In the genomic region with DNA sequence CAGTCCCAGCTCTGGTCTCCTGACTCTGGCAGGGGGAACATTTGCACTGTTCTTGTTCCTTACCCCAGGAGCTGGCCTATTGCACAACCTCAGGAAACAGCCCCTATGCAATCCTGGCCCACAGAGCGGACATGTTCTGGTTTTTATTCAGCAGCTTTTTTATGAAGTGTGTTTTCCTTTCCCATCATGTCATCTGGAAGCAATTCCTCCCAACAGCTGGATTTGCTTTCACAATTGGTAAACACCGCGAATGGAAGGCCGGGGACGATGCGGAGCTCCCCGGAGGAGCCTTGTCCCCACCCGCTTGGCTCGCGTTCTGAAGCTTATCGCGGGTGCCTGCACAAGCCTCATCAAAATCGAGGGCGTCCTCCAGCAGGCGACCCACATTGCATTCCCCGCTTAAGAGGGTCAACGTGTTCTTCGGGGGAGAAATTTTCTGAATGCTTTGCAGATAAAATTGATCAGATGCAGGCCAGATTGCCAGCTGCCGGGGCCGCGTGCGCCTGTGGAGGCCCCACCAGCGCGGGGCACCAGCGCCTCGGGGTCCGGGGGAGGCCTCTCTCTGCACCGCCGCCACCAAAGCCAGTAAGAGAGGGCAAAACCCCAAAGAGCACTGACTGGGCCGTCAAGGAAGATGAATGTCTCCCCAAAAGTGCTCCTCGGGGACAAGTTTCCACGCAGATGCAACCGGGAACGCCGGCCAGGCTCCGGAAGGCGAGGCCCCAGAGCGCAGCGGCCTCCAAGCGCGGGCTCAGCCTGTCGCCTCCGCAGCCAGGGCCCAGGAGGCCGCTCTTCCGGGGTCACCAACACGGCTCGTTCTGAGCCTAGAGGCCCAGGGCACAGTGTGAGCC, we compare ENCODE assay signal across 9 cellular contexts.
DNase-seq lines count a peak whose midpoint lies in the region; ATAC-seq and TF ChIP-seq lines count a peak whose summit lies in the region.
"Had no signal": no experiment of that assay in that cellular context is flagged by ENCODE, and none has a peak within 500 bp of the region (broad histone marks: within the 10 kb centered on the region; RNA-seq: fewer than 3 reads in every experiment).

No MANE protein-coding gene starts in this region.

- TF ChIP-seq POLR2A in prostate gland (IDR thresholded peaks at IDR 0.05) = no peak

- H3K27me3 ChIP-seq in prostate gland (replicated peaks; ENCODE audit: insufficient read depth) = no peaks in the 10 kb centered on the region

- intact Hi-C loops in prostate gland (cut with DNase I) = no loop called here

- 82% methylated on average over 47 of the region's 47 CpGs for WGBS in prostate gland

- no peak; the same call in 2 of the 3 replicates for ATAC-seq in SK-N-SH treated with all-trans-retinoic acid at 6 μM for 48 hours

- H3K27me3 Mint-ChIP-seq in glutamatergic neuron (ENCODE audit: unreplicated experiment) = peaks cover 7% of the 10 kb centered on the region
- H3K27me3 Mint-ChIP-seq in activated T-cell treated with anti-CD3 and anti-CD28 coated beads, Interleukin-2, amount 50 U/mL, for 24 hours = no peaks in the 10 kb centered on the region

- H3K36me3 ChIP-seq in prostate gland = no peaks in the 10 kb centered on the region

- no peaks in the 10 kb centered on the region for H3K4me1 ChIP-seq in prostate gland (replicated peaks)

- no peaks in the 10 kb centered on the region for H3K36me3 Mint-ChIP-seq in glutamatergic neuron (ENCODE audit: unreplicated experiment)
- no peaks in the 10 kb centered on the region for H3K36me3 Mint-ChIP-seq in activated T-cell treated with anti-CD3 and anti-CD28 coated beads, Interleukin-2, amount 50 U/mL, for 24 hours (ENCODE audit: low read depth)

- H3K4me3 Mint-ChIP-seq in glutamatergic neuron (ENCODE audit: unreplicated experiment) = peak overlapping the region; percentile 67
- no peak overlapping the region for H3K4me3 Mint-ChIP-seq in activated T-cell treated with anti-CD3 and anti-CD28 coated beads, Interleukin-2, amount 50 U/mL, for 24 hours
- H3K4me3 Mint-ChIP-seq: T-helper 1 cell treated with Interleukin-12 subunit alpha and Interleukin-12 subunit beta and Interleukin-4 antibody, amounts not matched to agents 30 μg/mL and 1 μg/mL, for 36 hours had no signal

- H3K27ac Mint-ChIP-seq in glutamatergic neuron (ENCODE audit: unreplicated experiment) = peak overlapping the region; percentile 95
- H3K27ac Mint-ChIP-seq in activated T-cell treated with anti-CD3 and anti-CD28 coated beads, Interleukin-2, amount 50 U/mL, for 24 hours = no peak overlapping the region
- H3K27ac Mint-ChIP-seq: T-helper 1 cell treated with Interleukin-12 subunit alpha and Interleukin-12 subunit beta and Interleukin-4 antibody, amounts not matched to agents 30 μg/mL and 1 μg/mL, for 36 hours had no signal

- TF ChIP-seq CTCF in glutamatergic neuron (IDR thresholded peaks at IDR 0.05; ENCODE audit: partially characterized antibody, unreplicated experiment) (no peak), prostate gland (IDR thresholded peaks at IDR 0.05) (no peak)

- peaks cover 52% of the 10 kb centered on the region for H3K4me1 Mint-ChIP-seq in glutamatergic neuron (ENCODE audit: low read depth, unreplicated experiment)
- H3K4me1 Mint-ChIP-seq in activated T-cell treated with anti-CD3 and anti-CD28 coated beads, Interleukin-2, amount 50 U/mL, for 24 hours (ENCODE audit: low read depth) = peaks cover 28% of the 10 kb centered on the region

- H3K9me3 ChIP-seq in prostate gland = no peaks in the 10 kb centered on the region

- H3K27ac ChIP-seq in prostate gland = peak overlapping the region; percentile 63 to 70

- peaks cover 17% of the 10 kb centered on the region for H3K9me3 Mint-ChIP-seq in glutamatergic neuron (ENCODE audit: unreplicated experiment)
- H3K9me3 Mint-ChIP-seq in activated T-cell treated with anti-CD3 and anti-CD28 coated beads, Interleukin-2, amount 50 U/mL, for 24 hours = peaks cover 4% of the 10 kb centered on the region
- H3K9me3 Mint-ChIP-seq: T-helper 1 cell treated with Interleukin-12 subunit alpha and Interleukin-12 subunit beta and Interleukin-4 antibody, amounts not matched to agents 30 μg/mL and 1 μg/mL, for 36 hours had no signal

- DNase-seq in EL (peak; percentile 41), glutamatergic neuron (no peak), prostate gland (ENCODE audit: low spot score) (peak; percentile 32), NCI-H1105 (lab: John Stamatoyannopoulos, UW) (no peak), NCI-H524 (lab: John Stamatoyannopoulos, UW) (no peak), kidney tubule cell (ENCODE audit: low spot score) (no peak)
- no peak for DNase-seq in activated T-cell treated with anti-CD3 and anti-CD28 coated beads, Interleukin-2, amount 50 U/mL, for 24 hours

- H3K4me3 ChIP-seq in prostate gland = no peak overlapping the region

TF ChIP-seq in SK-N-SH treated with all-trans-retinoic acid at 6 μM for 48 hours, 23 proteins besides CTCF, POLR2A, EP300 and RAD21:
- no peak for TF ChIP-seq PPARA (CRISPR knock-in tag; IDR thresholded peaks at IDR 0.05; ENCODE audit: borderline replicate concordance)
- TF ChIP-seq ZNF8 (CRISPR knock-in tag; IDR thresholded peaks at IDR 0.05) = peak; percentile 80
- no peak for TF ChIP-seq ZC3H10 (CRISPR knock-in tag; IDR thresholded peaks at IDR 0.05)
- TF ChIP-seq ARNTL (CRISPR knock-in tag; IDR thresholded peaks at IDR 0.05; ENCODE audit: borderline replicate concordance, low read depth) = no peak
- TF ChIP-seq ZNF70 (CRISPR knock-in tag; IDR thresholded peaks at IDR 0.05) = no peak
- no peak for TF ChIP-seq ZFP3 (CRISPR knock-in tag; IDR thresholded peaks at IDR 0.05)
- peak; percentile 68; the same call in 1 of the 2 replicates for TF ChIP-seq TCF4 (CRISPR knock-in tag; IDR thresholded peaks at IDR 0.05; ENCODE audit: borderline replicate concordance)
- TF ChIP-seq, protein P1, sequence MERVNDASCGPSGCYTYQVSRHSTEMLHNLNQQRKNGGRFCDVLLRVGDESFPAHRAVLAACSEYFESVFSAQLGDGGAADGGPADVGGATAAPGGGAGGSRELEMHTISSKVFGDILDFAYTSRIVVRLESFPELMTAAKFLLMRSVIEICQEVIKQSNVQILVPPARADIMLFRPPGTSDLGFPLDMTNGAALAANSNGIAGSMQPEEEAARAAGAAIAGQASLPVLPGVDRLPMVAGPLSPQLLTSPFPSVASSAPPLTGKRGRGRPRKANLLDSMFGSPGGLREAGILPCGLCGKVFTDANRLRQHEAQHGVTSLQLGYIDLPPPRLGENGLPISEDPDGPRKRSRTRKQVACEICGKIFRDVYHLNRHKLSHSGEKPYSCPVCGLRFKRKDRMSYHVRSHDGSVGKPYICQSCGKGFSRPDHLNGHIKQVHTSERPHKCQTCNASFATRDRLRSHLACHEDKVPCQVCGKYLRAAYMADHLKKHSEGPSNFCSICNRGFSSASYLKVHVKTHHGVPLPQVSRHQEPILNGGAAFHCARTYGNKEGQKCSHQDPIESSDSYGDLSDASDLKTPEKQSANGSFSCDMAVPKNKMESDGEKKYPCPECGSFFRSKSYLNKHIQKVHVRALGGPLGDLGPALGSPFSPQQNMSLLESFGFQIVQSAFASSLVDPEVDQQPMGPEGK (CRISPR knock-in tag; IDR thresholded peaks at IDR 0.05; ENCODE audit: borderline replicate concordance) = no peak

Comparison
In these comparisons a context has a peak if more than half of its experiments do, and no peak if none do; other contexts are left out.
1. DNase-seq: peak in EL (single experiment) and prostate gland (single experiment); none in glutamatergic neuron (single experiment), NCI-H1105 (single experiment), activated T-cell treated with anti-CD3 and anti-CD28 coated beads, Interleukin-2, amount 50 U/mL, for 24 hours (single experiment), NCI-H524 (0 of 2) and kidney tubule cell (single experiment).